ENCODE assay signal across 15 cellular contexts in the genomic region with DNA sequence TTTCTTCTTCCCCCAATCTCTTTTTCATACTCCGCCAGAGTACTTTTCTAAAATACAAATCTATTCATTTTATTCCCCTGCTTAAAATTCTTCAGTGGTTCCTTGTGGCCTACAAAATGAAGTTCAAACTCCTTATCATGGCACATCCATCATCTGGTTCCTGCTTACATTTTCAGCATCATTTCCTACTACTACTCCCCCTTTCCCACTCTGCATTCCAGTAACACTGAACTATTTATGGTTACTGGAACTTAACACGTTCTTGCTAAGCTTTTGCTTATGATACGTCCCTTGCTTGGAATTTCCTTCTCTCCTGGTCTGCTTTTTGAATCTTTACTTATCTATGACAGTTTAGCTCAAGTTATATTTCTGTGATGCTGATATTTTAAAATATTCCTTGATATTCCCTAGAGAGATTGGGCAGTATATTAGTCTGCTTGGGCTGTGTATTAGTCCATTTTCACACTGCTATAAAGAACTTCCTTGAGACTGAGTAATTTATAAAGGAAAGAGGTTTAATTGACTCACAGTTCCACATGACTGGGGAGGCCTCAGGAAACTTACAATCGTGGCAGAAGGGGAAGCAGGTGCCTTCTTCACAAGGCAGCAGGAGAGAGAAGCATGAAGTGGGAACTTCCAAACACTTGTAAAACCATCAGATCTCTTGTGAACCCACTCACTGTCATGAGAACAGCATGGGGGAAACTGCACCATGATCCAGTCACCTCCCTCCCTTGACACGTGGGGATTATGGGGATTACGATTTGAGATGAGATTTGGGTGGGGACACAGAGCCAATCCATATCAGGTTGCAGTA. TPM values are rescaled to one million over a fixed set of nuclear protein-coding genes. Genes with fewer than 3 reads are reported as not detected.
A peak's percentile ranks its signal among the peaks of the same experiment; 100 is the strongest.
DNase-seq lines count a peak whose midpoint lies in the region; ATAC-seq and TF ChIP-seq lines count a peak whose summit lies in the region.
"Had no signal": no experiment of that assay in that cellular context is flagged by ENCODE, and none has a peak within 500 bp of the region (broad histone marks: within the 10 kb centered on the region; RNA-seq: fewer than 3 reads in every experiment).

No MANE protein-coding gene starts in this region.

- peaks cover 8% of the 10 kb centered on the region for H3K9me3 Mint-ChIP-seq in WTC11
- H3K9me3 Mint-ChIP-seq in osteocyte (ENCODE audit: unreplicated experiment): peaks cover 3% of the 10 kb centered on the region
- peaks cover 10% of the 10 kb centered on the region for H3K9me3 Mint-ChIP-seq in activated T-helper 17 cell treated with anti-CD3 and anti-CD28 coated beads, Interleukin-2, amount 50 U/mL, for 72 hours

- H3K4me3 Mint-ChIP-seq in WTC11: no peak overlapping the region
- no peak overlapping the region for H3K4me3 Mint-ChIP-seq in osteocyte (ENCODE audit: unreplicated experiment)
- no peak overlapping the region for H3K4me3 Mint-ChIP-seq in activated T-helper 17 cell treated with anti-CD3 and anti-CD28 coated beads, Interleukin-2, amount 50 U/mL, for 72 hours
- H3K4me3 Mint-ChIP-seq: activated CD4-positive, alpha-beta T cell treated with anti-CD3 and anti-CD28 coated beads for 36 hours; natural killer cell treated with Interleukin-12 subunit alpha and Interleukin-12 subunit beta and Interleukin-15 and Interleukin-18, amount 100 ng/mL, for 72 hours; stimulated activated naive CD8-positive, alpha-beta T cell treated with anti-CD3 and anti-CD28 coated beads, Interleukin-15, amount 100 ng/mL, for 72 hours had no signal

- POLR2A ChIA-PET in WTC11 (lab: Charles Lee): no interaction called here

- H3K27me3 ChIP-seq in SJCRH30: no peaks in the 10 kb centered on the region
- H3K27me3 ChIP-seq: dorsolateral prefrontal cortex had no signal

- no peak overlapping the region for H3K4me3 ChIP-seq in fibroblast of villous mesenchyme (ENCODE audit: low read depth, low read length)
- H3K4me3 ChIP-seq in SJCRH30: no peak overlapping the region
- H3K4me3 ChIP-seq: dorsolateral prefrontal cortex had no signal

- H3K36me3 ChIP-seq in SJCRH30: 0 out of 2 replicates have a peak, but pooled peaks cover 3% of the 10 kb centered on the region

- H3K9me3 ChIP-seq in SJCRH30 (replicated peaks): no peaks in the 10 kb centered on the region

- DNase-seq in AG08395 (ENCODE audit: low spot score) (peak; percentile 22), WTC11 (ENCODE audit: low spot score) (no peak), fibroblast of villous mesenchyme (ENCODE audit: low read depth) (peak; percentile 93), osteocyte (ENCODE audit: extremely low spot score, unreplicated experiment) (no peak), SJCRH30 (no peak), DMS53 treated with DMSO at 0.1 percent for 48 hours (lab: John Stamatoyannopoulos, UW; ENCODE audit: unreplicated experiment) (no peak)
- DNase-seq in activated CD4-positive, alpha-beta T cell treated with anti-CD3 and anti-CD28 coated beads for 1 hour: no peak
- DNase-seq: activated CD4-positive, alpha-beta T cell treated with anti-CD3 and anti-CD28 coated beads for 36 hours; activated gamma-delta T cell treated with Interleukin-2 at 50 U/mL for 16 hours; AML-193; dorsolateral prefrontal cortex; stimulated activated CD4-positive, alpha-beta T cell treated with anti-CD3 and anti-CD28 coated beads, Interleukin-4, amount 100 ng/mL, for 24 hours; stimulated activated naive CD8-positive, alpha-beta T cell treated with anti-CD3 and anti-CD28 coated beads, Interleukin-15, amount 100 ng/mL, for 72 hours had no signal

- no peaks in the 10 kb centered on the region for H3K4me1 ChIP-seq in SJCRH30

- CTCF ChIA-PET in WTC11 (lab: Charles Lee): no interaction called here

- H3K27me3 Mint-ChIP-seq in WTC11 (ENCODE audit: low read depth) (no peaks in the 10 kb centered on the region), osteocyte (ENCODE audit: unreplicated experiment) (no peaks in the 10 kb centered on the region)
- no peaks in the 10 kb centered on the region for H3K27me3 Mint-ChIP-seq in activated T-helper 17 cell treated with anti-CD3 and anti-CD28 coated beads, Interleukin-2, amount 50 U/mL, for 72 hours
- H3K27me3 Mint-ChIP-seq: activated CD4-positive, alpha-beta T cell treated with anti-CD3 and anti-CD28 coated beads for 36 hours; natural killer cell treated with Interleukin-12 subunit alpha and Interleukin-12 subunit beta and Interleukin-15 and Interleukin-18, amount 100 ng/mL, for 72 hours; stimulated activated naive CD8-positive, alpha-beta T cell treated with anti-CD3 and anti-CD28 coated beads, Interleukin-15, amount 100 ng/mL, for 72 hours had no signal

- ATAC-seq in WTC11: no peak
- ATAC-seq in activated T-helper 17 cell treated with anti-CD3 and anti-CD28 coated beads, Interleukin-2, amount 50 U/mL, for 72 hours (replicated peaks): no peak
- ATAC-seq: activated CD4-positive, alpha-beta T cell treated with anti-CD3 and anti-CD28 coated beads for 36 hours; natural killer cell treated with Interleukin-12 subunit alpha and Interleukin-12 subunit beta and Interleukin-15 and Interleukin-18, amount 100 ng/mL, for 72 hours; stimulated activated naive CD8-positive, alpha-beta T cell treated with anti-CD3 and anti-CD28 coated beads, Interleukin-15, amount 100 ng/mL, for 72 hours had no signal

- H3K4me1 Mint-ChIP-seq in WTC11 (peaks cover 20% of the 10 kb centered on the region), osteocyte (ENCODE audit: unreplicated experiment) (peaks cover 34% of the 10 kb centered on the region)
- H3K4me1 Mint-ChIP-seq in activated T-helper 17 cell treated with anti-CD3 and anti-CD28 coated beads, Interleukin-2, amount 50 U/mL, for 72 hours: peaks cover 6% of the 10 kb centered on the region
- H3K4me1 Mint-ChIP-seq: stimulated activated naive CD8-positive, alpha-beta T cell treated with anti-CD3 and anti-CD28 coated beads, Interleukin-15, amount 100 ng/mL, for 72 hours had no signal

- H3K36me3 Mint-ChIP-seq in WTC11: peaks cover 6% of the 10 kb centered on the region
- peaks cover 3% of the 10 kb centered on the region for H3K36me3 Mint-ChIP-seq in osteocyte (ENCODE audit: unreplicated experiment)
- H3K36me3 Mint-ChIP-seq in activated T-helper 17 cell treated with anti-CD3 and anti-CD28 coated beads, Interleukin-2, amount 50 U/mL, for 72 hours (ENCODE audit: low read depth): peaks cover 11% of the 10 kb centered on the region

- TF ChIP-seq CTCF in WTC11 (IDR thresholded peaks at IDR 0.05): no peak
- TF ChIP-seq CTCF in fibroblast of villous mesenchyme (IDR thresholded peaks at IDR 0.05; ENCODE audit: insufficient read depth, low read depth, low read length): no peak
- no peak for TF ChIP-seq CTCF in osteocyte (IDR thresholded peaks at IDR 0.05)

- no peak overlapping the region for H3K27ac ChIP-seq in SJCRH30

- peak overlapping the region; percentile 1; the same call in 1 of the 2 replicates for H3K27ac Mint-ChIP-seq in WTC11
- peak overlapping the region; percentile 71 for H3K27ac Mint-ChIP-seq in osteocyte (ENCODE audit: unreplicated experiment)
- no peak overlapping the region for H3K27ac Mint-ChIP-seq in activated T-helper 17 cell treated with anti-CD3 and anti-CD28 coated beads, Interleukin-2, amount 50 U/mL, for 72 hours
- H3K27ac Mint-ChIP-seq: activated CD4-positive, alpha-beta T cell treated with anti-CD3 and anti-CD28 coated beads for 36 hours; natural killer cell treated with Interleukin-12 subunit alpha and Interleukin-12 subunit beta and Interleukin-15 and Interleukin-18, amount 100 ng/mL, for 72 hours had no signal

TF ChIP-seq in WTC11, 78 proteins besides CTCF, POLR2A, EP300 and RAD21 (continues in another document):
- TF ChIP-seq, protein P1, sequence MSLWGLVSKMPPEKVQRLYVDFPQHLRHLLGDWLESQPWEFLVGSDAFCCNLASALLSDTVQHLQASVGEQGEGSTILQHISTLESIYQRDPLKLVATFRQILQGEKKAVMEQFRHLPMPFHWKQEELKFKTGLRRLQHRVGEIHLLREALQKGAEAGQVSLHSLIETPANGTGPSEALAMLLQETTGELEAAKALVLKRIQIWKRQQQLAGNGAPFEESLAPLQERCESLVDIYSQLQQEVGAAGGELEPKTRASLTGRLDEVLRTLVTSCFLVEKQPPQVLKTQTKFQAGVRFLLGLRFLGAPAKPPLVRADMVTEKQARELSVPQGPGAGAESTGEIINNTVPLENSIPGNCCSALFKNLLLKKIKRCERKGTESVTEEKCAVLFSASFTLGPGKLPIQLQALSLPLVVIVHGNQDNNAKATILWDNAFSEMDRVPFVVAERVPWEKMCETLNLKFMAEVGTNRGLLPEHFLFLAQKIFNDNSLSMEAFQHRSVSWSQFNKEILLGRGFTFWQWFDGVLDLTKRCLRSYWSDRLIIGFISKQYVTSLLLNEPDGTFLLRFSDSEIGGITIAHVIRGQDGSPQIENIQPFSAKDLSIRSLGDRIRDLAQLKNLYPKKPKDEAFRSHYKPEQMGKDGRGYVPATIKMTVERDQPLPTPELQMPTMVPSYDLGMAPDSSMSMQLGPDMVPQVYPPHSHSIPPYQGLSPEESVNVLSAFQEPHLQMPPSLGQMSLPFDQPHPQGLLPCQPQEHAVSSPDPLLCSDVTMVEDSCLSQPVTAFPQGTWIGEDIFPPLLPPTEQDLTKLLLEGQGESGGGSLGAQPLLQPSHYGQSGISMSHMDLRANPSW (CRISPR knock-in tag; conservative IDR thresholded peaks at IDR 0.05; ENCODE audit: low read depth): no peak
- no peak for TF ChIP-seq SOX15 (CRISPR knock-in tag; IDR thresholded peaks at IDR 0.05)
- no peak for TF ChIP-seq GRHL2 (CRISPR knock-in tag; IDR thresholded peaks at IDR 0.05; ENCODE audit: insufficient replicate concordance, severe bottlenecking)

RNA-seq across cellular contexts. Expression of a gene that starts 53.2 kb away (rescaled TPM):
- 18.1 to 22.1 TPM (median 19.8 TPM) in 3 replicates for total RNA-seq in WTC11 (2021)
- total RNA-seq in fibroblast of villous mesenchyme: 38.7 and 47.9 TPM in 2 replicates
- 90.6 and 92.3 TPM in 2 replicates for total RNA-seq in osteocyte
- total RNA-seq in SJCRH30 (2014; rRNA removed; shearing (Covaris generic)): 17.8 and 23.7 TPM in 2 replicates
- total RNA-seq in activated T-helper 17 cell treated with anti-CD3 and anti-CD28 coated beads, Interleukin-2, amount 50 U/mL, for 72 hours: 10 to 100 TPM in 1 of 2 donors, 1 to 10 TPM in 1; 7.6 to 12.3 TPM

Comparison
In these comparisons a context has a peak if more than half of its experiments do, and no peak if none do; other contexts are left out.
1. DNase-seq: peak in AG08395 (single experiment) and fibroblast of villous mesenchyme (single experiment); none in WTC11 (single experiment), osteocyte (single experiment), SJCRH30 (0 of 2), DMS53 treated with DMSO at 0.1 percent for 48 hours (single experiment) and activated CD4-positive, alpha-beta T cell treated with anti-CD3 and anti-CD28 coated beads for 1 hour (single experiment).